ENCODE assay signal across 13 cellular contexts in the genomic region with DNA sequence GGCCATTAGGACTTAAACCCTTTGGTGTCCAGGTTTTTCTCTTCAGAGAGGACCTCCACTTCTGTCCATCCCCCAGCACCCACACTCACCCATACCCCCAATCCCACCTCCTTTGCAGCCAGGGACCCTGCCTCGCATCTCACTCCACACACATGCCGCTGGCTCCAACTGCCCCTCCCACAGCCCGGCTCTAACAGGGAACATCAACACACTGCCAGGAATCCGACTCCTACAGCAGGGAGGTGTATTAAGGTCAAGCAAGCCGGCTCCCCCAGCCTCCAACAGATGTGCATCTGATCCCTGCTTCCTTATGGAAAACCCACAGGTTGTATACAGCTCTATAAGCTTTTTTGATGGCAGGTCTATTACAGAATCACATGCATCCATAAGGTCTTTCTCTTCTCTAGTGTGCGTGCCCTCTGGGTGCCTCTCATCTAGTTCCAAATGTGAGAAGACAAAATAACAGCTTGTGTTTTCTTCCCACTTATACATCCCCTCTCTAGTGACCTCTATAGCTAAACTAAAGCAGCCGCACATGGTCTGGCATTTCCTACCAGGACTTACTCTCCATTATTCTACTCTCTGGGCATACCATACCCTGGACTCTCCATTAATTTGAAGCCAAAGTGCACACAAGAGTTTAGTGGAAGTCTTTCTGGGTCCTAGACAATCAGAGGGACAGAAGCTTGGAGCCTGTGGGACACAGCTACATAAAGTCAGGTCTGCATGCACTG. TPM values are rescaled to one million over a fixed set of nuclear protein-coding genes. Genes with fewer than 3 reads are reported as not detected.
DNase-seq lines count a peak whose midpoint lies in the region; ATAC-seq and TF ChIP-seq lines count a peak whose summit lies in the region.
"Had no signal": no experiment of that assay in that cellular context is flagged by ENCODE, and none has a peak within 500 bp of the region (broad histone marks: within the 10 kb centered on the region; RNA-seq: fewer than 3 reads in every experiment).

No MANE protein-coding gene starts in this region.

- H3K4me1 ChIP-seq in aorta (ENCODE audit: control insufficient read depth in 1 of 2, insufficient read depth in 2 of 2, low read length in 2 of 2) = peaks cover 8 to 21% of the 10 kb centered on the region in 2 donors

- H3K4me3 ChIP-seq in fibroblast of villous mesenchyme (ENCODE audit: low read depth, low read length) (no peak overlapping the region), aorta (ENCODE audit: low read length in 2 of 2) (no peak overlapping the region)
- H3K4me3 ChIP-seq: mucosa of descending colon had no signal

- H3K9me3 ChIP-seq in aorta (ENCODE audit: control insufficient read depth, low read length) = no peaks in the 10 kb centered on the region
- H3K9me3 ChIP-seq: mucosa of descending colon had no signal

- DNase-seq in GM10248 (ENCODE audit: extremely low spot score) = peak; percentile 9
- peak; percentile 53 for DNase-seq in NCI-H82 treated with DMSO at 0.1 percent for 48 hours (lab: John Stamatoyannopoulos, UW; ENCODE audit: unreplicated experiment)
- no peak for DNase-seq in fibroblast of villous mesenchyme (ENCODE audit: low read depth)
- DNase-seq in aorta = no peak
- DNase-seq: activated CD8-positive, alpha-beta memory T cell treated with anti-CD3 and anti-CD28 coated beads for 24 hours; effector memory CD4-positive, alpha-beta T cell; NCI-H1048 had no signal

- TF ChIP-seq CTCF in GM10248 (IDR thresholded peaks at IDR 0.05; ENCODE audit: control extremely low read depth, extremely low read depth, low read depth, missing control alignments) (no peak), fibroblast of villous mesenchyme (IDR thresholded peaks at IDR 0.05; ENCODE audit: insufficient read depth, low read depth, low read length) (peak; percentile 4)

- no peak for ATAC-seq in stimulated activated memory B cell treated with anti-CD40 and anti-IgM and Interleukin-4, amounts not matched to agents 10 μg/mL and 1 μg/mL and 100 μg/mL, for 72 hours
- no peak for ATAC-seq in HG03457 (IDR thresholded peaks at IDR 0.05; ENCODE audit: unreplicated experiment)
- ATAC-seq in aorta (ENCODE audit: low FRiP score) = no peak
- ATAC-seq in HG03159 (IDR thresholded peaks at IDR 0.05; ENCODE audit: unreplicated experiment) = no peak
- no peak for ATAC-seq in HG03025 (IDR thresholded peaks at IDR 0.05; ENCODE audit: low FRiP score, unreplicated experiment)

- H3K4me1 Mint-ChIP-seq in stimulated activated memory B cell treated with anti-CD40 and anti-IgM and Interleukin-4, amounts not matched to agents 10 μg/mL and 1 μg/mL and 100 μg/mL, for 72 hours = peaks cover 99% of the 10 kb centered on the region

- H3K4me3 Mint-ChIP-seq in stimulated activated memory B cell treated with anti-CD40 and anti-IgM and Interleukin-4, amounts not matched to agents 10 μg/mL and 1 μg/mL and 100 μg/mL, for 72 hours = no peak overlapping the region
- H3K4me3 Mint-ChIP-seq: T-helper 1 cell treated with Interleukin-12 subunit alpha and Interleukin-12 subunit beta and Interleukin-4 antibody, amounts not matched to agents 30 μg/mL and 1 μg/mL, for 36 hours had no signal

- peak overlapping the region; percentile 98 for H3K27ac Mint-ChIP-seq in stimulated activated memory B cell treated with anti-CD40 and anti-IgM and Interleukin-4, amounts not matched to agents 10 μg/mL and 1 μg/mL and 100 μg/mL, for 72 hours
- H3K27ac Mint-ChIP-seq: T-helper 1 cell treated with Interleukin-12 subunit alpha and Interleukin-12 subunit beta and Interleukin-4 antibody, amounts not matched to agents 30 μg/mL and 1 μg/mL, for 36 hours had no signal

- H3K36me3 ChIP-seq in aorta (ENCODE audit: control insufficient read depth in 1 of 2, insufficient read depth in 2 of 2, low read length in 1 of 2) = no peaks in the 10 kb centered on the region

- intact Hi-C loops in aorta (cut with DNase I) = no loop called here

- no peaks in the 10 kb centered on the region for H3K27me3 Mint-ChIP-seq in stimulated activated memory B cell treated with anti-CD40 and anti-IgM and Interleukin-4, amounts not matched to agents 10 μg/mL and 1 μg/mL and 100 μg/mL, for 72 hours

- peak overlapping the region in 1 of 2 donors; percentile 60 for H3K27ac ChIP-seq in aorta (ENCODE audit: low read depth in 1 of 2, low read length in 2 of 2)

- POLR2A ChIA-PET in GM10248 (lab: Yijun Ruan, JAX) = interaction anchor here (1.3 kb wide), 1 partner anchor 12 kb away, joined by 4 read pairs; no protein-coding TSS in a partner anchor

- no peaks in the 10 kb centered on the region for H3K27me3 ChIP-seq in aorta (ENCODE audit: control insufficient read depth in 1 of 2, insufficient read depth in 2 of 2, low read length in 1 of 2)

- CTCF ChIA-PET in GM10248 (lab: Yijun Ruan, JAX) = interaction anchor here (1.6 to 39.3 kb wide), 8 partner anchors 8 to 329 kb away, joined by 5 to 1775 read pairs (median 10); a partner anchor contains a TSS

- WGBS in aorta, 2 donors = 28 to 33% methylated on average over 7 of the region's 7 CpGs

- H3K9me3 Mint-ChIP-seq in stimulated activated memory B cell treated with anti-CD40 and anti-IgM and Interleukin-4, amounts not matched to agents 10 μg/mL and 1 μg/mL and 100 μg/mL, for 72 hours = no peaks in the 10 kb centered on the region
- H3K9me3 Mint-ChIP-seq: T-helper 1 cell treated with Interleukin-12 subunit alpha and Interleukin-12 subunit beta and Interleukin-4 antibody, amounts not matched to agents 30 μg/mL and 1 μg/mL, for 36 hours had no signal

- peaks cover 10% of the 10 kb centered on the region for H3K36me3 Mint-ChIP-seq in stimulated activated memory B cell treated with anti-CD40 and anti-IgM and Interleukin-4, amounts not matched to agents 10 μg/mL and 1 μg/mL and 100 μg/mL, for 72 hours

RNA-seq across cellular contexts. Expression of a gene that starts 16.3 kb away (rescaled TPM):
- 7.3 and 8.4 TPM in 2 replicates for total RNA-seq in fibroblast of villous mesenchyme
- 10 to 100 TPM; 41.3 to 87.5 TPM for total RNA-seq in aorta
- polyA plus RNA-seq in aorta = 10 to 100 TPM in 1 of 2 donors, 1 to 10 TPM in 1; 9.3 to 12.4 TPM

RNA-seq across cellular contexts. Expression of a gene that starts 37.9 kb away (rescaled TPM):
- 29.0 and 32.4 TPM in 2 replicates for total RNA-seq in fibroblast of villous mesenchyme
- total RNA-seq in aorta = 100 to 1,000 TPM; 104 to 141 TPM
- polyA plus RNA-seq in aorta = 10 to 100 TPM in 1 of 2 donors, 1 to 10 TPM in 1; 4.8 to 11.0 TPM

Comparison
In these comparisons a context has a peak if more than half of its experiments do, and no peak if none do; other contexts are left out.
1. DNase-seq: peak in GM10248 (single experiment) and NCI-H82 treated with DMSO at 0.1 percent for 48 hours (single experiment); none in fibroblast of villous mesenchyme (single experiment) and aorta (0 of 2).